ENCODE assay signal across 8 cellular contexts in genomic region chr2:203453858-203454451, GRCh38.
DNase-seq lines count a peak whose midpoint lies in the region; ATAC-seq and TF ChIP-seq lines count a peak whose summit lies in the region.

No MANE protein-coding gene starts in this region.

- peak; percentile 66 for ATAC-seq in HG03432 (IDR thresholded peaks at IDR 0.05; ENCODE audit: unreplicated experiment)

- H3K36me3 ChIP-seq in OCI-LY1 (ENCODE audit: insufficient read depth, low read length): no peaks in the 10 kb centered on the region
- peaks cover 59% of the 10 kb centered on the region for H3K36me3 ChIP-seq in brain microvascular endothelial cell (replicated peaks)

- no peak overlapping the region for H2AFZ ChIP-seq in OCI-LY1 (ENCODE audit: low read length)

- H3K79me2 ChIP-seq in OCI-LY1 (ENCODE audit: insufficient read depth, low read length): no peaks in the 10 kb centered on the region

- H3K9ac ChIP-seq in OCI-LY1 (ENCODE audit: low read length): no peak overlapping the region

- in situ Hi-C loops in brain microvascular endothelial cell (cut with HindIII; ENCODE audit: low pct_ligation_motif_present, low sequenced_read_pairs): no loop called here

- H3K27me3 ChIP-seq in OCI-LY1 (ENCODE audit: insufficient read depth, low read length) (no peaks in the 10 kb centered on the region), brain microvascular endothelial cell (replicated peaks) (no peaks in the 10 kb centered on the region)

- peaks cover 4% of the 10 kb centered on the region for H3K4me1 ChIP-seq in OCI-LY1 (ENCODE audit: insufficient read depth, low read length, severe bottlenecking)

- H3K4me3 ChIP-seq in OCI-LY1 (ENCODE audit: low read depth, low read length, poor library complexity, severe bottlenecking): no peak overlapping the region
- H3K4me3 ChIP-seq in brain microvascular endothelial cell (ENCODE audit: low read depth, low read length): no peak overlapping the region

- H3K9me3 ChIP-seq in OCI-LY1 (ENCODE audit: low read length): no peaks in the 10 kb centered on the region

- peak; percentile 83 for TF ChIP-seq CTCF in OCI-LY1 (IDR thresholded peaks at IDR 0.05; ENCODE audit: low read length)
- TF ChIP-seq CTCF in brain microvascular endothelial cell (IDR thresholded peaks at IDR 0.05; ENCODE audit: low read depth, low read length, missing control alignments): peak; percentile 68

- H3K27ac ChIP-seq in OCI-LY1 (ENCODE audit: low read depth, low read length, poor library complexity, severe bottlenecking) (no peak overlapping the region), brain microvascular endothelial cell (no peak overlapping the region)

- no peaks in the 10 kb centered on the region for H3F3A ChIP-seq in OCI-LY1 (ENCODE audit: insufficient read depth, low read length)

- no peaks in the 10 kb centered on the region for H4K20me1 ChIP-seq in OCI-LY1 (ENCODE audit: insufficient read depth, low read length)

- no peaks in the 10 kb centered on the region for H3K9me2 ChIP-seq in OCI-LY1 (ENCODE audit: low read depth, low read length)

- no peak overlapping the region for H3K4me2 ChIP-seq in OCI-LY1 (ENCODE audit: low read length)

- DNase-seq in activated naive CD4-positive, alpha-beta T cell treated with Interleukin-2 at 50 U/mL for 16 hours: peak; percentile 6
- no peak for DNase-seq in activated naive CD4-positive, alpha-beta T cell (lab: John Stamatoyannopoulos, UW)
- peak; percentile 51 for DNase-seq in brain microvascular endothelial cell
- peak; percentile 72 for DNase-seq in iris pigment epithelial cell (ENCODE audit: low read depth)
- peak; percentile 81 for DNase-seq in superior temporal gyrus (ENCODE audit: extremely low spot score)
- no peak for DNase-seq in activated T-cell treated with anti-CD3 and anti-CD28 coated beads for 4 hours

Comparison
In these comparisons a context has a peak if more than half of its experiments do, and no peak if none do; other contexts are left out.
1. DNase-seq: peak in activated naive CD4-positive, alpha-beta T cell treated with Interleukin-2 at 50 U/mL for 16 hours (single experiment), brain microvascular endothelial cell (single experiment), iris pigment epithelial cell (single experiment) and superior temporal gyrus (single experiment); none in activated naive CD4-positive, alpha-beta T cell (0 of 4) and activated T-cell treated with anti-CD3 and anti-CD28 coated beads for 4 hours (single experiment).